ENCODE assay signal across 8 cellular contexts in genomic region chr19:58009666-58010301, GRCh38.
DNase-seq lines count a peak whose midpoint lies in the region; ATAC-seq and TF ChIP-seq lines count a peak whose summit lies in the region.

No MANE protein-coding gene starts in this region.

- H3K9me3 ChIP-seq in mucosa of stomach (ENCODE audit: control insufficient read depth, low read length) = peaks cover 4% of the 10 kb centered on the region

- H3K4me3 Mint-ChIP-seq in stimulated activated naive CD8-positive, alpha-beta T cell treated with anti-CD3 and anti-CD28 coated beads, Interleukin-15, amount 100 ng/mL, for 72 hours = peak overlapping the region; percentile 76 to 87

- peaks cover 49 to 74% of the 10 kb centered on the region in 2 donors for H3K9me3 Mint-ChIP-seq in stimulated activated naive CD8-positive, alpha-beta T cell treated with anti-CD3 and anti-CD28 coated beads, Interleukin-15, amount 100 ng/mL, for 72 hours

- peaks cover 1% of the 10 kb centered on the region for H3K4me1 Mint-ChIP-seq in stimulated activated naive CD8-positive, alpha-beta T cell treated with anti-CD3 and anti-CD28 coated beads, Interleukin-15, amount 100 ng/mL, for 72 hours

- no peaks in the 10 kb centered on the region for H3K4me1 ChIP-seq in mucosa of stomach (ENCODE audit: control insufficient read depth, insufficient read depth, low read length)

- H3K27me3 Mint-ChIP-seq in stimulated activated naive CD8-positive, alpha-beta T cell treated with anti-CD3 and anti-CD28 coated beads, Interleukin-15, amount 100 ng/mL, for 72 hours = no peaks in the 10 kb centered on the region

- H3K27me3 ChIP-seq in mucosa of stomach (ENCODE audit: control insufficient read depth, insufficient read depth, low read length) = no peaks in the 10 kb centered on the region

- DNase-seq in AG10803 (ENCODE audit: low read depth) = peak; percentile 39
- DNase-seq in NCI-H510A (lab: John Stamatoyannopoulos, UW) = peak; percentile 88
- peak; percentile 65 to 75 for DNase-seq in activated T-cell treated with anti-CD3 and anti-CD28 coated beads, Interleukin-2, amount 50 U/mL, for 48 hours
- DNase-seq in fibroblast of gingiva (ENCODE audit: low read depth) = peak; percentile 56
- peak; percentile 71 to 73 for DNase-seq in stimulated activated naive CD8-positive, alpha-beta T cell treated with anti-CD3 and anti-CD28 coated beads, Interleukin-15, amount 100 ng/mL, for 72 hours

- H3K4me3 ChIP-seq in AG10803 (ENCODE audit: low read length) (peak overlapping the region; percentile 24), mucosa of stomach (ENCODE audit: low read length) (peak overlapping the region; percentile 34)

- peak overlapping the region; percentile 55 for H3K9ac ChIP-seq in mucosa of stomach (ENCODE audit: low read length)

- no peaks in the 10 kb centered on the region for H3K36me3 ChIP-seq in mucosa of stomach (ENCODE audit: control insufficient read depth, insufficient read depth, low read length)

- no peak for TF ChIP-seq CTCF in AG10803 (conservative IDR thresholded peaks at IDR 0.05; ENCODE audit: low read length)

- ATAC-seq in GM21576 (IDR thresholded peaks at IDR 0.05; ENCODE audit: unreplicated experiment) = peak; percentile 68
- ATAC-seq in stimulated activated naive CD8-positive, alpha-beta T cell treated with anti-CD3 and anti-CD28 coated beads, Interleukin-15, amount 100 ng/mL, for 72 hours = peak; percentile 95
- no peak for ATAC-seq in GM19463 (IDR thresholded peaks at IDR 0.05; ENCODE audit: unreplicated experiment)

- H3K27ac Mint-ChIP-seq in stimulated activated naive CD8-positive, alpha-beta T cell treated with anti-CD3 and anti-CD28 coated beads, Interleukin-15, amount 100 ng/mL, for 72 hours = peak overlapping the region; percentile 52 to 80
